ENCODE assay signal across 1 cellular context in the genomic region with DNA sequence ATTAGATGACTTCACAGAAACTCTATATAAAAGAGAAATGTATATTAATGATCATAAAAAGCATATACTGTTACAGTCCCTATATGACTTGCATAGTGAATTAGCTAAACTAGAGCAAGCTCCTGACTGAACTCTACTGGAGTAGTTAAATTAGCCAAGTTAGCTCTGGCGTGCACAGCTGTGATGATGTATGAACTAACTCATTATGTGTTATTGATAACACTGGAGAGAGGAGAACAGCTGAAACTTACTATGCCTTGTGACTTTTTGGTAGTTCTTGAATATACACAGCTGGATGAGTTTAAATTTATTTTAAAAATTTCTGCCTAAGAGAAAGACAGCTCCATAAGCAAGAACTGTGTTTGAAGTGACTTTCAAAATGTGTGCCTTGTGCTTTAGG.
TF ChIP-seq lines count a peak whose summit lies in the region.

No MANE protein-coding gene starts in this region.

TF ChIP-seq in HepG2, 621 proteins besides CTCF, POLR2A, EP300 and RAD21:
- TF ChIP-seq, protein P1, sequence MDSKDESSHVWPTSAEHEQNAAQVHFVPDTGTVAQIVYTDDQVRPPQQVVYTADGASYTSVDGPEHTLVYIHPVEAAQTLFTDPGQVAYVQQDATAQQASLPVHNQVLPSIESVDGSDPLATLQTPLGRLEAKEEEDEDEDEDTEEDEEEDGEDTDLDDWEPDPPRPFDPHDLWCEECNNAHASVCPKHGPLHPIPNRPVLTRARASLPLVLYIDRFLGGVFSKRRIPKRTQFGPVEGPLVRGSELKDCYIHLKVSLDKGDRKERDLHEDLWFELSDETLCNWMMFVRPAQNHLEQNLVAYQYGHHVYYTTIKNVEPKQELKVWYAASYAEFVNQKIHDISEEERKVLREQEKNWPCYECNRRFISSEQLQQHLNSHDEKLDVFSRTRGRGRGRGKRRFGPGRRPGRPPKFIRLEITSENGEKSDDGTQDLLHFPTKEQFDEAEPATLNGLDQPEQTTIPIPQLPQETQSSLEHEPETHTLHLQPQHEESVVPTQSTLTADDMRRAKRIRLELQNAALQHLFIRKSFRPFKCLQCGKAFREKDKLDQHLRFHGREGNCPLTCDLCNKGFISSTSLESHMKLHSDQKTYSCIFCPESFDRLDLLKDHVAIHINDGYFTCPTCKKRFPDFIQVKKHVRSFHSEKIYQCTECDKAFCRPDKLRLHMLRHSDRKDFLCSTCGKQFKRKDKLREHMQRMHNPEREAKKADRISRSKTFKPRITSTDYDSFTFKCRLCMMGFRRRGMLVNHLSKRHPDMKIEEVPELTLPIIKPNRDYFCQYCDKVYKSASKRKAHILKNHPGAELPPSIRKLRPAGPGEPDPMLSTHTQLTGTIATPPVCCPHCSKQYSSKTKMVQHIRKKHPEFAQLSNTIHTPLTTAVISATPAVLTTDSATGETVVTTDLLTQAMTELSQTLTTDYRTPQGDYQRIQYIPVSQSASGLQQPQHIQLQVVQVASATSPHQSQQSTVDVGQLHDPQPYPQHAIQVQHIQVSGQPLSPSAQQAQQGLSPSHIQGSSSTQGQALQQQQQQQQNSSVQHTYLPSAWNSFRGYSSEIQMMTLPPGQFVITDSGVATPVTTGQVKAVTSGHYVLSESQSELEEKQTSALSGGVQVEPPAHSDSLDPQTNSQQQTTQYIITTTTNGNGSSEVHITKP (CRISPR knock-in tag; IDR thresholded peaks at IDR 0.05; ENCODE audit: low read depth): no peak
- TF ChIP-seq, protein P2, sequence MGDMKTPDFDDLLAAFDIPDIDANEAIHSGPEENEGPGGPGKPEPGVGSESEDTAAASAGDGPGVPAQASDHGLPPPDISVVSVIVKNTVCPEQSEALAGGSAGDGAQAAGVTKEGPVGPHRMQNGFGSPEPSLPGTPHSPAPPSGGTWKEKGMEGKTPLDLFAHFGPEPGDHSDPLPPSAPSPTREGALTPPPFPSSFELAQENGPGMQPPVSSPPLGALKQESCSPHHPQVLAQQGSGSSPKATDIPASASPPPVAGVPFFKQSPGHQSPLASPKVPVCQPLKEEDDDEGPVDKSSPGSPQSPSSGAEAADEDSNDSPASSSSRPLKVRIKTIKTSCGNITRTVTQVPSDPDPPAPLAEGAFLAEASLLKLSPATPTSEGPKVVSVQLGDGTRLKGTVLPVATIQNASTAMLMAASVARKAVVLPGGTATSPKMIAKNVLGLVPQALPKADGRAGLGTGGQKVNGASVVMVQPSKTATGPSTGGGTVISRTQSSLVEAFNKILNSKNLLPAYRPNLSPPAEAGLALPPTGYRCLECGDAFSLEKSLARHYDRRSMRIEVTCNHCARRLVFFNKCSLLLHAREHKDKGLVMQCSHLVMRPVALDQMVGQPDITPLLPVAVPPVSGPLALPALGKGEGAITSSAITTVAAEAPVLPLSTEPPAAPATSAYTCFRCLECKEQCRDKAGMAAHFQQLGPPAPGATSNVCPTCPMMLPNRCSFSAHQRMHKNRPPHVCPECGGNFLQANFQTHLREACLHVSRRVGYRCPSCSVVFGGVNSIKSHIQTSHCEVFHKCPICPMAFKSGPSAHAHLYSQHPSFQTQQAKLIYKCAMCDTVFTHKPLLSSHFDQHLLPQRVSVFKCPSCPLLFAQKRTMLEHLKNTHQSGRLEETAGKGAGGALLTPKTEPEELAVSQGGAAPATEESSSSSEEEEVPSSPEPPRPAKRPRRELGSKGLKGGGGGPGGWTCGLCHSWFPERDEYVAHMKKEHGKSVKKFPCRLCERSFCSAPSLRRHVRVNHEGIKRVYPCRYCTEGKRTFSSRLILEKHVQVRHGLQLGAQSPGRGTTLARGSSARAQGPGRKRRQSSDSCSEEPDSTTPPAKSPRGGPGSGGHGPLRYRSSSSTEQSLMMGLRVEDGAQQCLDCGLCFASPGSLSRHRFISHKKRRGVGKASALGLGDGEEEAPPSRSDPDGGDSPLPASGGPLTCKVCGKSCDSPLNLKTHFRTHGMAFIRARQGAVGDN (CRISPR knock-in tag; IDR thresholded peaks at IDR 0.05): no peak
- TF ChIP-seq GZF1 (CRISPR knock-in tag; IDR thresholded peaks at IDR 0.05) (no peak), ZSCAN25 (CRISPR knock-in tag; IDR thresholded peaks at IDR 0.05) (no peak), ZKSCAN1 (IDR thresholded peaks at IDR 0.05; ENCODE audit: low read length) (no peak), HNRNPK (IDR thresholded peaks at IDR 0.05; ENCODE audit: low read depth, low read length, poor library complexity, severe bottlenecking) (no peak), ZNF709 (CRISPR knock-in tag; IDR thresholded peaks at IDR 0.05) (no peak), ZBTB7A (CRISPR knock-in tag; IDR thresholded peaks at IDR 0.05) (no peak), SATB2 (CRISPR knock-in tag; IDR thresholded peaks at IDR 0.05) (no peak), ZNF562 (CRISPR knock-in tag; IDR thresholded peaks at IDR 0.05; ENCODE audit: borderline replicate concordance) (no peak), ZNF296 (CRISPR knock-in tag; conservative IDR thresholded peaks at IDR 0.05) (no peak), PAX8 (CRISPR knock-in tag; IDR thresholded peaks at IDR 0.05; ENCODE audit: borderline replicate concordance) (no peak), ZMAT3 (CRISPR knock-in tag; conservative IDR thresholded peaks at IDR 0.05) (no peak), ZNF343 (CRISPR knock-in tag; IDR thresholded peaks at IDR 0.05) (no peak)
- TF ChIP-seq, protein P3, sequence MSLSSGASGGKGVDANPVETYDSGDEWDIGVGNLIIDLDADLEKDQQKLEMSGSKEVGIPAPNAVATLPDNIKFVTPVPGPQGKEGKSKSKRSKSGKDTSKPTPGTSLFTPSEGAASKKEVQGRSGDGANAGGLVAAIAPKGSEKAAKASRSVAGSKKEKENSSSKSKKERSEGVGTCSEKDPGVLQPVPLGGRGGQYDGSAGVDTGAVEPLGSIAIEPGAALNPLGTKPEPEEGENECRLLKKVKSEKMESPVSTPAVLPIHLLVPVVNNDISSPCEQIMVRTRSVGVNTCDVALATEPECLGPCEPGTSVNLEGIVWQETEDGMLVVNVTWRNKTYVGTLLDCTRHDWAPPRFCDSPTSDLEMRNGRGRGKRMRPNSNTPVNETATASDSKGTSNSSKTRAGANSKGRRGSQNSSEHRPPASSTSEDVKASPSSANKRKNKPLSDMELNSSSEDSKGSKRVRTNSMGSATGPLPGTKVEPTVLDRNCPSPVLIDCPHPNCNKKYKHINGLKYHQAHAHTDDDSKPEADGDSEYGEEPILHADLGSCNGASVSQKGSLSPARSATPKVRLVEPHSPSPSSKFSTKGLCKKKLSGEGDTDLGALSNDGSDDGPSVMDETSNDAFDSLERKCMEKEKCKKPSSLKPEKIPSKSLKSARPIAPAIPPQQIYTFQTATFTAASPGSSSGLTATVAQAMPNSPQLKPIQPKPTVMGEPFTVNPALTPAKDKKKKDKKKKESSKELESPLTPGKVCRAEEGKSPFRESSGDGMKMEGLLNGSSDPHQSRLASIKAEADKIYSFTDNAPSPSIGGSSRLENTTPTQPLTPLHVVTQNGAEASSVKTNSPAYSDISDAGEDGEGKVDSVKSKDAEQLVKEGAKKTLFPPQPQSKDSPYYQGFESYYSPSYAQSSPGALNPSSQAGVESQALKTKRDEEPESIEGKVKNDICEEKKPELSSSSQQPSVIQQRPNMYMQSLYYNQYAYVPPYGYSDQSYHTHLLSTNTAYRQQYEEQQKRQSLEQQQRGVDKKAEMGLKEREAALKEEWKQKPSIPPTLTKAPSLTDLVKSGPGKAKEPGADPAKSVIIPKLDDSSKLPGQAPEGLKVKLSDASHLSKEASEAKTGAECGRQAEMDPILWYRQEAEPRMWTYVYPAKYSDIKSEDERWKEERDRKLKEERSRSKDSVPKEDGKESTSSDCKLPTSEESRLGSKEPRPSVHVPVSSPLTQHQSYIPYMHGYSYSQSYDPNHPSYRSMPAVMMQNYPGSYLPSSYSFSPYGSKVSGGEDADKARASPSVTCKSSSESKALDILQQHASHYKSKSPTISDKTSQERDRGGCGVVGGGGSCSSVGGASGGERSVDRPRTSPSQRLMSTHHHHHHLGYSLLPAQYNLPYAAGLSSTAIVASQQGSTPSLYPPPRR (CRISPR knock-in tag; IDR thresholded peaks at IDR 0.05; ENCODE audit: borderline replicate concordance): no peak
- TF ChIP-seq, protein P4, sequence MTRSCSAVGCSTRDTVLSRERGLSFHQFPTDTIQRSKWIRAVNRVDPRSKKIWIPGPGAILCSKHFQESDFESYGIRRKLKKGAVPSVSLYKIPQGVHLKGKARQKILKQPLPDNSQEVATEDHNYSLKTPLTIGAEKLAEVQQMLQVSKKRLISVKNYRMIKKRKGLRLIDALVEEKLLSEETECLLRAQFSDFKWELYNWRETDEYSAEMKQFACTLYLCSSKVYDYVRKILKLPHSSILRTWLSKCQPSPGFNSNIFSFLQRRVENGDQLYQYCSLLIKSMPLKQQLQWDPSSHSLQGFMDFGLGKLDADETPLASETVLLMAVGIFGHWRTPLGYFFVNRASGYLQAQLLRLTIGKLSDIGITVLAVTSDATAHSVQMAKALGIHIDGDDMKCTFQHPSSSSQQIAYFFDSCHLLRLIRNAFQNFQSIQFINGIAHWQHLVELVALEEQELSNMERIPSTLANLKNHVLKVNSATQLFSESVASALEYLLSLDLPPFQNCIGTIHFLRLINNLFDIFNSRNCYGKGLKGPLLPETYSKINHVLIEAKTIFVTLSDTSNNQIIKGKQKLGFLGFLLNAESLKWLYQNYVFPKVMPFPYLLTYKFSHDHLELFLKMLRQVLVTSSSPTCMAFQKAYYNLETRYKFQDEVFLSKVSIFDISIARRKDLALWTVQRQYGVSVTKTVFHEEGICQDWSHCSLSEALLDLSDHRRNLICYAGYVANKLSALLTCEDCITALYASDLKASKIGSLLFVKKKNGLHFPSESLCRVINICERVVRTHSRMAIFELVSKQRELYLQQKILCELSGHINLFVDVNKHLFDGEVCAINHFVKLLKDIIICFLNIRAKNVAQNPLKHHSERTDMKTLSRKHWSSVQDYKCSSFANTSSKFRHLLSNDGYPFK (CRISPR knock-in tag; IDR thresholded peaks at IDR 0.05; ENCODE audit: borderline replicate concordance): no peak
- TF ChIP-seq, protein P5, sequence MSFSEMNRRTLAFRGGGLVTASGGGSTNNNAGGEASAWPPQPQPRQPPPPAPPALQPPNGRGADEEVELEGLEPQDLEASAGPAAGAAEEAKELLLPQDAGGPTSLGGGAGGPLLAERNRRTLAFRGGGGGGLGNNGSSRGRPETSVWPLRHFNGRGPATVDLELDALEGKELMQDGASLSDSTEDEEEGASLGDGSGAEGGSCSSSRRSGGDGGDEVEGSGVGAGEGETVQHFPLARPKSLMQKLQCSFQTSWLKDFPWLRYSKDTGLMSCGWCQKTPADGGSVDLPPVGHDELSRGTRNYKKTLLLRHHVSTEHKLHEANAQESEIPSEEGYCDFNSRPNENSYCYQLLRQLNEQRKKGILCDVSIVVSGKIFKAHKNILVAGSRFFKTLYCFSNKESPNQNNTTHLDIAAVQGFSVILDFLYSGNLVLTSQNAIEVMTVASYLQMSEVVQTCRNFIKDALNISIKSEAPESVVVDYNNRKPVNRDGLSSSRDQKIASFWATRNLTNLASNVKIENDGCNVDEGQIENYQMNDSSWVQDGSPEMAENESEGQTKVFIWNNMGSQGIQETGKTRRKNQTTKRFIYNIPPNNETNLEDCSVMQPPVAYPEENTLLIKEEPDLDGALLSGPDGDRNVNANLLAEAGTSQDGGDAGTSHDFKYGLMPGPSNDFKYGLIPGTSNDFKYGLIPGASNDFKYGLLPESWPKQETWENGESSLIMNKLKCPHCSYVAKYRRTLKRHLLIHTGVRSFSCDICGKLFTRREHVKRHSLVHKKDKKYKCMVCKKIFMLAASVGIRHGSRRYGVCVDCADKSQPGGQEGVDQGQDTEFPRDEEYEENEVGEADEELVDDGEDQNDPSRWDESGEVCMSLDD (CRISPR knock-in tag; IDR thresholded peaks at IDR 0.05; ENCODE audit: borderline replicate concordance): no peak
